Comparison of ENCODE assay signal across 15 cellular contexts in genomic region chr3:22121068-22121706, GRCh38.
DNase-seq lines count a peak whose midpoint lies in the region; ATAC-seq and TF ChIP-seq lines count a peak whose summit lies in the region.
"Had no signal": no experiment of that assay in that cellular context is flagged by ENCODE, and none has a peak within 500 bp of the region (broad histone marks: within the 10 kb centered on the region; RNA-seq: fewer than 3 reads in every experiment).

No MANE protein-coding gene starts in this region.

- peak overlapping the region; percentile 18 for H2AFZ ChIP-seq in OCI-LY3 (ENCODE audit: low read depth, low read length)
- no peak overlapping the region for H2AFZ ChIP-seq in Karpas-422 (ENCODE audit: low read length)

- H3K9me3 Mint-ChIP-seq in osteocyte (ENCODE audit: unreplicated experiment): no peaks in the 10 kb centered on the region
- H3K9me3 Mint-ChIP-seq: activated naive CD8-positive, alpha-beta T cell treated with anti-CD3 and anti-CD28 coated beads, Interleukin-2, amount 10 ng/mL, durations not matched to agents 7 days and 5 days; stimulated activated naive CD8-positive, alpha-beta T cell treated with anti-CD3 and anti-CD28 coated beads, Interleukin-15, Interleukin-2, amounts not matched to agents 100 ng/mL and 50 ng/mL, for 24 hours had no signal

- H3K4me1 ChIP-seq in OCI-LY3 (ENCODE audit: low read length) (peaks cover 68% of the 10 kb centered on the region), Karpas-422 (ENCODE audit: low read length) (no peaks in the 10 kb centered on the region), BE2C (no peaks in the 10 kb centered on the region)
- H3K4me1 ChIP-seq: left lung had no signal

- H3K36me3 ChIP-seq in OCI-LY3 (replicated peaks; ENCODE audit: low read depth, low read length): no peaks in the 10 kb centered on the region
- no peaks in the 10 kb centered on the region for H3K36me3 ChIP-seq in Karpas-422 (ENCODE audit: insufficient read depth, low read length)
- no peaks in the 10 kb centered on the region for H3K36me3 ChIP-seq in BE2C
- H3K36me3 ChIP-seq: left lung had no signal

- H3K27me3 ChIP-seq in OCI-LY3 (ENCODE audit: low read depth, low read length): no peaks in the 10 kb centered on the region
- H3K27me3 ChIP-seq in Karpas-422 (ENCODE audit: low read length): no peaks in the 10 kb centered on the region
- no peaks in the 10 kb centered on the region for H3K27me3 ChIP-seq in BE2C
- H3K27me3 ChIP-seq: left lung had no signal

- DNase-seq in osteocyte (ENCODE audit: extremely low spot score, unreplicated experiment): no peak
- DNase-seq in Karpas-422: no peak
- no peak for DNase-seq in BE2C
- DNase-seq: activated CD4-positive, alpha-beta T cell treated with anti-CD3 and anti-CD28 coated beads, Interleukin-2, amount 50 U/mL, for 1 hour; activated naive CD8-positive, alpha-beta T cell treated with anti-CD3 and anti-CD28 coated beads, Interleukin-2, amount 10 ng/mL, durations not matched to agents 7 days and 5 days; left lung; NCI-H1436 treated with DMSO at 0.1 percent for 48 hours; occipital lobe; SW 1271 had no signal

- ATAC-seq in GM18502 (IDR thresholded peaks at IDR 0.05; ENCODE audit: poor library complexity, unreplicated experiment) (peak; percentile 39), GM19452 (IDR thresholded peaks at IDR 0.05; ENCODE audit: unreplicated experiment) (peak; percentile 73), HG02970 (IDR thresholded peaks at IDR 0.05; ENCODE audit: low FRiP score, unreplicated experiment) (peak; percentile 79), HG03469 (IDR thresholded peaks at IDR 0.05; ENCODE audit: unreplicated experiment) (no peak)
- ATAC-seq: left lung had no signal

- H3K9me2 ChIP-seq in Karpas-422 (replicated peaks; ENCODE audit: insufficient read depth, low read length): no peaks in the 10 kb centered on the region

- peaks cover 45% of the 10 kb centered on the region for H3K27me3 Mint-ChIP-seq in osteocyte (ENCODE audit: unreplicated experiment)
- H3K27me3 Mint-ChIP-seq: stimulated activated naive CD8-positive, alpha-beta T cell treated with anti-CD3 and anti-CD28 coated beads, Interleukin-15, Interleukin-2, amounts not matched to agents 100 ng/mL and 50 ng/mL, for 24 hours had no signal

- H3K9me3 ChIP-seq in OCI-LY3 (ENCODE audit: insufficient read depth, low read length) (no peaks in the 10 kb centered on the region), Karpas-422 (ENCODE audit: low read length) (no peaks in the 10 kb centered on the region; the same call in 1 of the 2 replicates), BE2C (no peaks in the 10 kb centered on the region)
- H3K9me3 ChIP-seq: left lung had no signal

- no peaks in the 10 kb centered on the region for H3K36me3 Mint-ChIP-seq in osteocyte (ENCODE audit: unreplicated experiment)
- H3K36me3 Mint-ChIP-seq: activated naive CD8-positive, alpha-beta T cell treated with anti-CD3 and anti-CD28 coated beads, Interleukin-2, amount 10 ng/mL, durations not matched to agents 7 days and 5 days had no signal

- H4K20me1 ChIP-seq in OCI-LY3 (ENCODE audit: insufficient read depth, low read length) (no peaks in the 10 kb centered on the region), Karpas-422 (ENCODE audit: insufficient read depth, low read depth, low read length) (no peaks in the 10 kb centered on the region)

- no peak overlapping the region for H3K27ac Mint-ChIP-seq in osteocyte (ENCODE audit: unreplicated experiment)
- H3K27ac Mint-ChIP-seq: activated naive CD8-positive, alpha-beta T cell treated with anti-CD3 and anti-CD28 coated beads, Interleukin-2, amount 10 ng/mL, durations not matched to agents 7 days and 5 days; stimulated activated naive CD8-positive, alpha-beta T cell treated with anti-CD3 and anti-CD28 coated beads, Interleukin-15, Interleukin-2, amounts not matched to agents 100 ng/mL and 50 ng/mL, for 24 hours had no signal

- peak overlapping the region; percentile 48 for H3K4me3 ChIP-seq in OCI-LY3 (ENCODE audit: low read length)
- H3K4me3 ChIP-seq in Karpas-422 (ENCODE audit: low read length): no peak overlapping the region
- no peak overlapping the region for H3K4me3 ChIP-seq in BE2C (ENCODE audit: low read depth, low read length)
- H3K4me3 ChIP-seq: left lung had no signal

- H3K9ac ChIP-seq in OCI-LY3 (ENCODE audit: low read length) (peak overlapping the region; percentile 77), Karpas-422 (ENCODE audit: low read length) (no peak overlapping the region)

- no peak overlapping the region for H3K4me3 Mint-ChIP-seq in osteocyte (ENCODE audit: unreplicated experiment)
- H3K4me3 Mint-ChIP-seq: activated naive CD8-positive, alpha-beta T cell treated with anti-CD3 and anti-CD28 coated beads, Interleukin-2, amount 10 ng/mL, durations not matched to agents 7 days and 5 days; stimulated activated naive CD8-positive, alpha-beta T cell treated with anti-CD3 and anti-CD28 coated beads, Interleukin-15, Interleukin-2, amounts not matched to agents 100 ng/mL and 50 ng/mL, for 24 hours had no signal

- H3K4me2 ChIP-seq in OCI-LY3 (ENCODE audit: low read length): peak overlapping the region; percentile 66
- H3K4me2 ChIP-seq in Karpas-422 (ENCODE audit: low read depth, low read length, poor library complexity, severe bottlenecking): no peak overlapping the region

- H3K79me2 ChIP-seq in OCI-LY3 (ENCODE audit: low read length) (no peaks in the 10 kb centered on the region), Karpas-422 (ENCODE audit: low read length) (no peaks in the 10 kb centered on the region)

- H3K4me1 Mint-ChIP-seq in osteocyte (ENCODE audit: unreplicated experiment): peaks cover 5% of the 10 kb centered on the region
- H3K4me1 Mint-ChIP-seq: activated naive CD8-positive, alpha-beta T cell treated with anti-CD3 and anti-CD28 coated beads, Interleukin-2, amount 10 ng/mL, durations not matched to agents 7 days and 5 days had no signal

- peak overlapping the region; percentile 96 for H3K27ac ChIP-seq in OCI-LY3 (ENCODE audit: low read length)
- H3K27ac ChIP-seq in Karpas-422 (ENCODE audit: low read length): no peak overlapping the region
- H3K27ac ChIP-seq: left lung had no signal

- TF ChIP-seq CTCF in OCI-LY3 (IDR thresholded peaks at IDR 0.05; ENCODE audit: low read depth, low read length) (no peak), osteocyte (IDR thresholded peaks at IDR 0.05) (no peak), BE2C (IDR thresholded peaks at IDR 0.05; ENCODE audit: low read depth, low read length) (no peak)
